Comparison of ENCODE assay signal across 9 cellular contexts in genomic region chr14:101072945-101073597, GRCh38.
DNase-seq lines count a peak whose midpoint lies in the region; ATAC-seq and TF ChIP-seq lines count a peak whose summit lies in the region.
"Had no signal": no experiment of that assay in that cellular context is flagged by ENCODE, and none has a peak within 500 bp of the region (broad histone marks: within the 10 kb centered on the region; RNA-seq: fewer than 3 reads in every experiment).

No MANE protein-coding gene starts in this region.

- H3K4me3 Mint-ChIP-seq in endodermal cell (no peak overlapping the region), nephron progenitor cell (no peak overlapping the region)
- H3K4me3 Mint-ChIP-seq: activated naive CD4-positive, alpha-beta T cell treated with anti-CD3 and anti-CD28 coated beads, Interleukin-2, amount 50 U/mL, for 24 hours had no signal

- H3K27me3 ChIP-seq in endodermal cell (ENCODE audit: control insufficient read depth, insufficient read depth, low read length, poor library complexity, severe bottlenecking), result no peaks in the 10 kb centered on the region

- no peaks in the 10 kb centered on the region for H3K36me3 Mint-ChIP-seq in endodermal cell (ENCODE audit: low read depth)
- no peaks in the 10 kb centered on the region for H3K36me3 Mint-ChIP-seq in nephron progenitor cell (ENCODE audit: low read depth)
- H3K36me3 Mint-ChIP-seq: activated naive CD4-positive, alpha-beta T cell treated with anti-CD3 and anti-CD28 coated beads, Interleukin-2, amount 50 U/mL, for 24 hours had no signal

- H3K27ac ChIP-seq in endodermal cell (ENCODE audit: low read depth, low read length), result no peak overlapping the region

- TF ChIP-seq CTCF in endodermal cell (conservative IDR thresholded peaks at IDR 0.05) (no peak), nephron progenitor cell (IDR thresholded peaks at IDR 0.05) (no peak)

- no peak overlapping the region for H3K4me3 ChIP-seq in endodermal cell (ENCODE audit: low read length)

- peaks cover 6% of the 10 kb centered on the region for H3K27me3 Mint-ChIP-seq in endodermal cell (ENCODE audit: insufficient read depth)
- peaks cover 51% of the 10 kb centered on the region for H3K27me3 Mint-ChIP-seq in nephron progenitor cell (ENCODE audit: low read depth, poor library complexity)

- H3K27ac Mint-ChIP-seq in endodermal cell (no peak overlapping the region), nephron progenitor cell (no peak overlapping the region)
- H3K27ac Mint-ChIP-seq: activated naive CD4-positive, alpha-beta T cell treated with anti-CD3 and anti-CD28 coated beads, Interleukin-2, amount 50 U/mL, for 24 hours had no signal

- DNase-seq in SIG-M5 treated with dmso at 0.1 percent for 504 hours (lab: John Stamatoyannopoulos, UW; ENCODE audit: unreplicated experiment) (peak; percentile 82), SIG-M5 (lab: John Stamatoyannopoulos, UW) (no peak), RKO (ENCODE audit: low spot score) (peak; percentile 94), endodermal cell (peak; percentile 90), nephron progenitor cell (peak; percentile 71)

- H3K9me3 Mint-ChIP-seq in endodermal cell (no peaks in the 10 kb centered on the region), nephron progenitor cell (no peaks in the 10 kb centered on the region)
- H3K9me3 Mint-ChIP-seq: activated naive CD4-positive, alpha-beta T cell treated with anti-CD3 and anti-CD28 coated beads, Interleukin-2, amount 50 U/mL, for 24 hours had no signal

- no peaks in the 10 kb centered on the region for H3K36me3 ChIP-seq in endodermal cell (ENCODE audit: control insufficient read depth, insufficient read depth, low read length)

- H3K9ac ChIP-seq in endodermal cell (ENCODE audit: extremely low read depth, low read length, poor library complexity, severe bottlenecking), result no peak overlapping the region

- H3K4me1 Mint-ChIP-seq in endodermal cell (peaks cover 22% of the 10 kb centered on the region), nephron progenitor cell (peaks cover 51% of the 10 kb centered on the region)
- H3K4me1 Mint-ChIP-seq: activated naive CD4-positive, alpha-beta T cell treated with anti-CD3 and anti-CD28 coated beads, Interleukin-2, amount 50 U/mL, for 24 hours had no signal

- H3K4me1 ChIP-seq in endodermal cell (ENCODE audit: control insufficient read depth, insufficient read depth, low read length), result peaks cover 16% of the 10 kb centered on the region

- H3K9me3 ChIP-seq in endodermal cell (ENCODE audit: control insufficient read depth, low read length), result no peaks in the 10 kb centered on the region

- ATAC-seq in GM21360 (IDR thresholded peaks at IDR 0.05; ENCODE audit: unreplicated experiment) (peak; percentile 65), HG03558 (IDR thresholded peaks at IDR 0.05; ENCODE audit: extremely low read depth, unreplicated experiment) (peak; percentile 79), GM19328 (IDR thresholded peaks at IDR 0.05; ENCODE audit: unreplicated experiment) (no peak)

- 36 to 62% methylated on average over 8 to 28 of the region's 28 CpGs for WGBS in endodermal cell (ENCODE audit: insufficient coverage in 1 of 2, insufficient read length in 1 of 2), 2 experiments
